ENCODE assay signal across 8 cellular contexts in genomic region chr9:120583958-120584369, GRCh38. TPM values are rescaled to one million over a fixed set of nuclear protein-coding genes. Genes with fewer than 3 reads are reported as not detected.
DNase-seq lines count a peak whose midpoint lies in the region; ATAC-seq, FAIRE-seq and TF ChIP-seq lines count a peak whose summit lies in the region.

No MANE protein-coding gene starts in this region.

- no peaks in the 10 kb centered on the region for H3K36me3 Mint-ChIP-seq in T-helper 17 cell (ENCODE audit: low read depth)
- no peaks in the 10 kb centered on the region for H3K36me3 Mint-ChIP-seq in nephron progenitor cell (ENCODE audit: low read depth)

- intact Hi-C loops in pancreas (cut with DNase I), result no loop called here

- peaks cover 0 to 7% (median 2%) of the 10 kb centered on the region in 3 donors for H3K4me1 ChIP-seq in pancreas

- no peaks in the 10 kb centered on the region for H3K27me3 Mint-ChIP-seq in T-helper 17 cell
- peaks cover 26% of the 10 kb centered on the region for H3K27me3 Mint-ChIP-seq in nephron progenitor cell (ENCODE audit: low read depth, poor library complexity)

- peak; percentile 11 for DNase-seq in DMS79 (lab: John Stamatoyannopoulos, UW)
- peak; percentile 97 for DNase-seq in NAMALWA (ENCODE audit: low spot score)
- peak in 1 of 3 donors; percentile 18 for DNase-seq in T-helper 17 cell
- DNase-seq in fibroblast of peridontal ligament (ENCODE audit: extremely low read depth), result peak; percentile 98
- DNase-seq in pancreas, result peak in 3 of 6 donors; percentile 30 to 48 (median 44)
- no peak for DNase-seq in nephron progenitor cell

- FAIRE-seq in pancreas (lab: Jason Lieb, UNC), result no peak

- no peak overlapping the region for H3K4me3 Mint-ChIP-seq in T-helper 17 cell
- H3K4me3 Mint-ChIP-seq in nephron progenitor cell, result no peak overlapping the region

- H3K36me3 ChIP-seq in pancreas, result no peaks in the 10 kb centered on the region

- H3K4me1 Mint-ChIP-seq in T-helper 17 cell (peaks cover 13% of the 10 kb centered on the region), nephron progenitor cell (peaks cover 20% of the 10 kb centered on the region)

- 59 to 63% methylated on average over 3 of the region's 3 CpGs for WGBS in pancreas, 2 donors

- peak; percentile 27 for ATAC-seq in GM21717 (IDR thresholded peaks at IDR 0.05; ENCODE audit: unreplicated experiment)
- peak; percentile 7 for ATAC-seq in T-helper 17 cell
- ATAC-seq in pancreas, result peak in 3 of 4 donors; percentile 24 to 56 (median 24)
- ATAC-seq in HG02623 (IDR thresholded peaks at IDR 0.05; ENCODE audit: unreplicated experiment), result no peak

- no peak overlapping the region for H3K27ac Mint-ChIP-seq in T-helper 17 cell
- no peak overlapping the region for H3K27ac Mint-ChIP-seq in nephron progenitor cell

- H3K27ac ChIP-seq in pancreas, result peak overlapping the region in 2 of 4 donors; percentile 34 to 47

- peaks cover 9% of the 10 kb centered on the region for H3K9me3 Mint-ChIP-seq in nephron progenitor cell

- H3K27me3 ChIP-seq in pancreas, result no peaks in the 10 kb centered on the region

- H3K9me3 ChIP-seq in T-helper 17 cell (ENCODE audit: control insufficient read depth, low read length, poor library complexity, severe bottlenecking) (no peaks in the 10 kb centered on the region), pancreas (no peaks in the 10 kb centered on the region)

- TF ChIP-seq CTCF in pancreas (IDR thresholded peaks at IDR 0.05), result no peak
- TF ChIP-seq CTCF in nephron progenitor cell (IDR thresholded peaks at IDR 0.05), result no peak

- H3K4me3 ChIP-seq in pancreas, result no peak overlapping the region

RNA-seq across cellular contexts. Expression of gene CDK5RAP2, which starts 4.0 kb away (rescaled TPM):
- 10 to 100 TPM; 59.5 to 68.1 TPM for total RNA-seq in T-helper 17 cell
- 10 to 100 TPM; 14.8 to 29.4 (median 21.6) TPM for total RNA-seq in pancreas
- 10 to 100 TPM; 20.5 to 37.1 TPM for polyA plus RNA-seq in pancreas
